In genomic region chr12:19893514-19893913, GRCh38 we compare ENCODE assay signal across 11 cellular contexts.
DNase-seq lines count a peak whose midpoint lies in the region; ATAC-seq lines count a peak whose summit lies in the region.
"Had no signal": no experiment of that assay in that cellular context is flagged by ENCODE, and none has a peak within 500 bp of the region (broad histone marks: within the 10 kb centered on the region; RNA-seq: fewer than 3 reads in every experiment).

No MANE protein-coding gene starts in this region.

- H3K9me3 ChIP-seq in BLaER1 treated with 17β-estradiol and CSF1 and Interleukin-3, amounts not matched to agents 10 nM and 100 nM (replicated peaks in 1 of 11) = peaks cover 0 to 7% (median 0%) of the 10 kb centered on the region in 11 experiments; a peak in 1 of 22 replicates

- ATAC-seq in activated naive CD8-positive, alpha-beta T cell treated with anti-CD3 and anti-CD28 coated beads, Interleukin-2, amount 50 U/mL, for 24 hours = peak; percentile 34
- ATAC-seq in left colon = peak; percentile 67
- ATAC-seq in GM21447 (IDR thresholded peaks at IDR 0.05; ENCODE audit: unreplicated experiment) = no peak
- ATAC-seq in HG03045 (IDR thresholded peaks at IDR 0.05; ENCODE audit: unreplicated experiment) = no peak

- no peaks in the 10 kb centered on the region for H3K36me3 ChIP-seq in BLaER1 treated with 17β-estradiol and CSF1 and Interleukin-3, amounts not matched to agents 10 nM and 100 nM

- peaks cover 4% of the 10 kb centered on the region for H3K27me3 Mint-ChIP-seq in activated naive CD8-positive, alpha-beta T cell treated with anti-CD3 and anti-CD28 coated beads, Interleukin-2, amount 50 U/mL, for 24 hours
- H3K27me3 Mint-ChIP-seq: activated CD4-positive, alpha-beta T cell treated with anti-CD3 and anti-CD28 coated beads, Interleukin-2, amount 10 ng/mL, durations not matched to agents 24 days and 14 days had no signal

- no peaks in the 10 kb centered on the region for H3K36me3 Mint-ChIP-seq in activated naive CD8-positive, alpha-beta T cell treated with anti-CD3 and anti-CD28 coated beads, Interleukin-2, amount 50 U/mL, for 24 hours (ENCODE audit: low read depth)

- H3K9me3 Mint-ChIP-seq in activated naive CD8-positive, alpha-beta T cell treated with anti-CD3 and anti-CD28 coated beads, Interleukin-2, amount 50 U/mL, for 24 hours = peaks cover 7% of the 10 kb centered on the region
- H3K9me3 Mint-ChIP-seq: activated CD4-positive, alpha-beta T cell treated with anti-CD3 and anti-CD28 coated beads, Interleukin-2, amount 10 ng/mL, durations not matched to agents 24 days and 14 days had no signal

- peaks cover 25% of the 10 kb centered on the region for H3K4me1 Mint-ChIP-seq in activated naive CD8-positive, alpha-beta T cell treated with anti-CD3 and anti-CD28 coated beads, Interleukin-2, amount 50 U/mL, for 24 hours

- H3K4me3 Mint-ChIP-seq in activated naive CD8-positive, alpha-beta T cell treated with anti-CD3 and anti-CD28 coated beads, Interleukin-2, amount 50 U/mL, for 24 hours = no peak overlapping the region
- H3K4me3 Mint-ChIP-seq: activated CD4-positive, alpha-beta T cell treated with anti-CD3 and anti-CD28 coated beads, Interleukin-2, amount 10 ng/mL, durations not matched to agents 24 days and 14 days had no signal

- peaks cover 0 to 29% (median 14%) of the 10 kb centered on the region in 10 experiments; a peak in 13 of 20 replicates for H3K4me1 ChIP-seq in BLaER1 treated with 17β-estradiol and CSF1 and Interleukin-3, amounts not matched to agents 10 nM and 100 nM

- H3K9ac ChIP-seq in BLaER1 treated with 17β-estradiol and CSF1 and Interleukin-3, amounts not matched to agents 10 nM and 100 nM = peak overlapping the region in 5 of 11 experiments; percentile 5 to 54 (median 44); a peak in 5 of 22 replicates

- H3K27ac Mint-ChIP-seq in activated naive CD8-positive, alpha-beta T cell treated with anti-CD3 and anti-CD28 coated beads, Interleukin-2, amount 50 U/mL, for 24 hours = peak overlapping the region; percentile 13

- peak overlapping the region in 7 of 11 experiments; percentile 32 to 66 (median 46); a peak in 8 of 22 replicates for H3K4me2 ChIP-seq in BLaER1 treated with 17β-estradiol and CSF1 and Interleukin-3, amounts not matched to agents 10 nM and 100 nM

- H3K27me3 ChIP-seq in BLaER1 treated with 17β-estradiol and CSF1 and Interleukin-3, amounts not matched to agents 10 nM and 100 nM = no peaks in the 10 kb centered on the region

- peak overlapping the region in 10 of 11 experiments; percentile 27 to 78 (median 63); a peak in 18 of 22 replicates for H3K27ac ChIP-seq in BLaER1 treated with 17β-estradiol and CSF1 and Interleukin-3, amounts not matched to agents 10 nM and 100 nM

- H3K4me3 ChIP-seq in BLaER1 treated with 17β-estradiol and CSF1 and Interleukin-3, amounts not matched to agents 10 nM and 100 nM = no peak overlapping the region

- intact Hi-C loops in left colon (cut with DNase I, micrococcal nuclease) = loop anchor here in 1 of 2 donors (5.0 kb wide), 1 partner anchor 136 kb away; no protein-coding TSS in a partner anchor

- no peaks in the 10 kb centered on the region for H4K20me1 ChIP-seq in BLaER1 treated with 17β-estradiol and CSF1 and Interleukin-3, amounts not matched to agents 10 nM and 100 nM

- DNase-seq in HuH-7 (ENCODE audit: low spot score) (peak; percentile 40), left colon (no peak), NCI-H1048 (lab: John Stamatoyannopoulos, UW) (no peak), NCI-H774 (lab: John Stamatoyannopoulos, UW) (no peak)
- no peak for DNase-seq in activated naive CD8-positive, alpha-beta T cell treated with anti-CD3 and anti-CD28 coated beads, Interleukin-2, amount 50 U/mL, for 24 hours
- DNase-seq: activated CD4-positive, alpha-beta T cell treated with anti-CD3 and anti-CD28 coated beads, Interleukin-2, amount 10 ng/mL, durations not matched to agents 24 days and 14 days; effector CD8-positive, alpha-beta T cell; NCI-H2171 treated with DMSO at 0.1 percent for 48 hours had no signal

Comparison
In these comparisons a context has a peak if more than half of its experiments do, and no peak if none do; other contexts are left out.
1. ATAC-seq: peak in activated naive CD8-positive, alpha-beta T cell treated with anti-CD3 and anti-CD28 coated beads, Interleukin-2, amount 50 U/mL, for 24 hours (single experiment) and left colon (single experiment); none in GM21447 (single experiment) and HG03045 (single experiment).